ENCODE assay signal across 16 cellular contexts in the genomic region with DNA sequence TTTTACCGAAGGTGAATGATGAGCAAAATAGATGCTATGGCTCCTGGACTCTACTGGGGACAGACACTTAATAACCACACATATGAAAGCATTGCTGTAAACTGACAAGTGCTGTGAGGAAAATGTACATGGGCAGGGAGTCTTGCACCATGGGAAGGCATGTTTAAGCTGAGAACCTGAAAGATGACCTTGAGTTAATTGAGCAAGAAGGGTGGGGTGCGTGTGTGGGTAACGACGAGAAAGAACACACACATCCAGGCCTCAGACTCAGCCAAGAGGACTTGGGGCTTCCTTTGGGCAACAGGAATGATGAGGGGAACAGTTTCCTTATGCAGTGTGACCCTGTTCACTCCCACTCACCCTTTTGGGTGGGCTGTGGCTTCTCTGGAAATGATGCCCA.
"Had no signal": no experiment of that assay in that cellular context is flagged by ENCODE, and none has a peak within 500 bp of the region (broad histone marks: within the 10 kb centered on the region; RNA-seq: fewer than 3 reads in every experiment).

No MANE protein-coding gene starts in this region.

- H3K27ac ChIP-seq: colonic mucosa, ovary, prostate gland, stomach had no signal

- H3K36me3 Mint-ChIP-seq: immature natural killer cell; naive thymus-derived CD4-positive, alpha-beta T cell; stimulated activated naive B cell treated with anti-CD40 and anti-IgM and Interleukin-4, amounts not matched to agents 10 μg/mL and 1 μg/mL and 100 μg/mL, for 72 hours had no signal

- H3K4me1 Mint-ChIP-seq: immature natural killer cell had no signal

- DNase-seq: caudate nucleus; colonic mucosa; dermis blood vessel endothelial cell; immature natural killer cell; mesendoderm; naive thymus-derived CD4-positive, alpha-beta T cell; ovary; retina; stimulated activated CD4-positive, alpha-beta T cell treated with anti-CD3 and anti-CD28 coated beads, Interleukin-2, amount 100 ng/mL, for 24 hours; stimulated activated CD4-positive, alpha-beta T cell treated with anti-CD3 and anti-CD28 coated beads, Interleukin-4, amount 100 ng/mL, for 4 hours; stimulated activated naive B cell treated with anti-CD40 and anti-IgM and Interleukin-4, amounts not matched to agents 10 μg/mL and 1 μg/mL and 100 μg/mL, for 72 hours; stomach; substantia nigra; trophoblast cell had no signal

- H3K4me3 ChIP-seq: colonic mucosa, ovary, prostate gland, stomach had no signal

- H3K27ac Mint-ChIP-seq: immature natural killer cell; naive thymus-derived CD4-positive, alpha-beta T cell; stimulated activated naive B cell treated with anti-CD40 and anti-IgM and Interleukin-4, amounts not matched to agents 10 μg/mL and 1 μg/mL and 100 μg/mL, for 72 hours had no signal

- H3K9me3 Mint-ChIP-seq: immature natural killer cell; naive thymus-derived CD4-positive, alpha-beta T cell; stimulated activated naive B cell treated with anti-CD40 and anti-IgM and Interleukin-4, amounts not matched to agents 10 μg/mL and 1 μg/mL and 100 μg/mL, for 72 hours had no signal

- H3K9me3 ChIP-seq: colonic mucosa, ovary, prostate gland, stomach had no signal

- H3K4me1 ChIP-seq: prostate gland had no signal

- H3K36me3 ChIP-seq: colonic mucosa, ovary, prostate gland, stomach had no signal

- H3K4me3 Mint-ChIP-seq: immature natural killer cell; naive thymus-derived CD4-positive, alpha-beta T cell; neural crest cell; stimulated activated naive B cell treated with anti-CD40 and anti-IgM and Interleukin-4, amounts not matched to agents 10 μg/mL and 1 μg/mL and 100 μg/mL, for 72 hours had no signal

- H3K27me3 ChIP-seq: colonic mucosa, ovary, stomach had no signal
